Comparison of ENCODE assay signal across 1 cellular context in the genomic region with DNA sequence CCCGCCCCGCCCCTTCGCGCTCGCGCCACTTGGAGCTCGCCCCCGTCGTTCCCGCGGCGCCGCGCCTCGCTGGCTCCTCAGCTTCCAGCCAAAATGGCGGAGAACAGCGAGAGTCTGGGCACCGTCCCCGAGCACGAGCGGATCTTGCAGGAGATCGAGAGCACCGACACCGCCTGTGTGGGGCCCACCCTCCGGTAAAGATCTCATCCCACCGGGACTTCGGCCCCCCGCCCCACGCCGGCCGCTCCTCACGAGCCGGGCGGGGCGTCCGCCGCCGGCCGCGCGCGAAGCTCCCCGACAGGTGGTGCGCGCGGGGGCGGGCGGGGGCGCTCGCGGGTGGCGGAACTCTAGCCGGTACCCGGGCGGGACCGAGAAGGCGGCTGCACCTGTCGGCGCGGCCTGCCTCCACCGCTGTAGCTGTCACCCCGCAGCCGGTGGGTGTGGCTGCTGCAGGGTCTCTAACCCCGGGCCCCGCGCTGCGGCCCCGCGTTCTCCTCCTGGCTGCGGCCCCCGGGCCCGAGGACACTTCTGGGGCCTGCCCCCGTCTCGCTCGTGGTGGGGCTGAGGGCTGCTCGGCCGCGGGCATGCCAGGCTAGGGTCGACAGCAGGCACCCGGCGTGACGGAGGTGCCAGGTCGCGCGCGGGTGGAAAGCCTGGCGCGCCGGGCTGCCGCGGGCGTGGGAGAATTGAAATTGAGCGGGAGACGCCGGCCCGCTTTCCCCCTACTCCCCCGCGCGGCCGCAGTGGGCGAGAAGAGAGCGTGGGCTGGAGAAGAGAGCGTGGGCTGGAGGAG.
A peak's percentile ranks its signal among the peaks of the same experiment; 100 is the strongest.
TF ChIP-seq lines count a peak whose summit lies in the region.

A gene with protein sequence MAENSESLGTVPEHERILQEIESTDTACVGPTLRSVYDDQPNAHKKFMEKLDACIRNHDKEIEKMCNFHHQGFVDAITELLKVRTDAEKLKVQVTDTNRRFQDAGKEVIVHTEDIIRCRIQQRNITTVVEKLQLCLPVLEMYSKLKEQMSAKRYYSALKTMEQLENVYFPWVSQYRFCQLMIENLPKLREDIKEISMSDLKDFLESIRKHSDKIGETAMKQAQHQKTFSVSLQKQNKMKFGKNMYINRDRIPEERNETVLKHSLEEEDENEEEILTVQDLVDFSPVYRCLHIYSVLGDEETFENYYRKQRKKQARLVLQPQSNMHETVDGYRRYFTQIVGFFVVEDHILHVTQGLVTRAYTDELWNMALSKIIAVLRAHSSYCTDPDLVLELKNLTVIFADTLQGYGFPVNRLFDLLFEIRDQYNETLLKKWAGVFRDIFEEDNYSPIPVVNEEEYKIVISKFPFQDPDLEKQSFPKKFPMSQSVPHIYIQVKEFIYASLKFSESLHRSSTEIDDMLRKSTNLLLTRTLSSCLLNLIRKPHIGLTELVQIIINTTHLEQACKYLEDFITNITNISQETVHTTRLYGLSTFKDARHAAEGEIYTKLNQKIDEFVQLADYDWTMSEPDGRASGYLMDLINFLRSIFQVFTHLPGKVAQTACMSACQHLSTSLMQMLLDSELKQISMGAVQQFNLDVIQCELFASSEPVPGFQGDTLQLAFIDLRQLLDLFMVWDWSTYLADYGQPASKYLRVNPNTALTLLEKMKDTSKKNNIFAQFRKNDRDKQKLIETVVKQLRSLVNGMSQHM (plus strand): TSS at position 80 of the 793 bp plus-strand sequence. CDS start 14 bp downstream, at position 94.

TF ChIP-seq in HEK293, 187 proteins besides CTCF, POLR2A, EP300 and RAD21 (continued from another document):
- TF ChIP-seq, protein P1, sequence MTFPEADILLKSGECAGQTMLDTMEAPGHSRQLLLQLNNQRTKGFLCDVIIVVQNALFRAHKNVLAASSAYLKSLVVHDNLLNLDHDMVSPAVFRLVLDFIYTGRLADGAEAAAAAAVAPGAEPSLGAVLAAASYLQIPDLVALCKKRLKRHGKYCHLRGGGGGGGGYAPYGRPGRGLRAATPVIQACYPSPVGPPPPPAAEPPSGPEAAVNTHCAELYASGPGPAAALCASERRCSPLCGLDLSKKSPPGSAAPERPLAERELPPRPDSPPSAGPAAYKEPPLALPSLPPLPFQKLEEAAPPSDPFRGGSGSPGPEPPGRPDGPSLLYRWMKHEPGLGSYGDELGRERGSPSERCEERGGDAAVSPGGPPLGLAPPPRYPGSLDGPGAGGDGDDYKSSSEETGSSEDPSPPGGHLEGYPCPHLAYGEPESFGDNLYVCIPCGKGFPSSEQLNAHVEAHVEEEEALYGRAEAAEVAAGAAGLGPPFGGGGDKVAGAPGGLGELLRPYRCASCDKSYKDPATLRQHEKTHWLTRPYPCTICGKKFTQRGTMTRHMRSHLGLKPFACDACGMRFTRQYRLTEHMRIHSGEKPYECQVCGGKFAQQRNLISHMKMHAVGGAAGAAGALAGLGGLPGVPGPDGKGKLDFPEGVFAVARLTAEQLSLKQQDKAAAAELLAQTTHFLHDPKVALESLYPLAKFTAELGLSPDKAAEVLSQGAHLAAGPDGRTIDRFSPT (tag by site-specific recombination; IDR thresholded peaks at IDR 0.05): peak; percentile 48; the same call in 1 of the 2 replicates
- TF ChIP-seq ZNF169 (tag by site-specific recombination; IDR thresholded peaks at IDR 0.05): no peak
- TF ChIP-seq ZNF248 (tag by site-specific recombination; IDR thresholded peaks at IDR 0.05): no peak
- no peak for TF ChIP-seq MYNN (tag by site-specific recombination; IDR thresholded peaks at IDR 0.05; ENCODE audit: borderline replicate concordance)
- TF ChIP-seq ZNF274 (IDR thresholded peaks at IDR 0.05; ENCODE audit: low read length): no peak
- TF ChIP-seq ZNF274 (tag by site-specific recombination; IDR thresholded peaks at IDR 0.05; ENCODE audit: borderline replicate concordance): no peak
- no peak for TF ChIP-seq ZBTB1 (tag by site-specific recombination; IDR thresholded peaks at IDR 0.05)
- TF ChIP-seq, protein P2, sequence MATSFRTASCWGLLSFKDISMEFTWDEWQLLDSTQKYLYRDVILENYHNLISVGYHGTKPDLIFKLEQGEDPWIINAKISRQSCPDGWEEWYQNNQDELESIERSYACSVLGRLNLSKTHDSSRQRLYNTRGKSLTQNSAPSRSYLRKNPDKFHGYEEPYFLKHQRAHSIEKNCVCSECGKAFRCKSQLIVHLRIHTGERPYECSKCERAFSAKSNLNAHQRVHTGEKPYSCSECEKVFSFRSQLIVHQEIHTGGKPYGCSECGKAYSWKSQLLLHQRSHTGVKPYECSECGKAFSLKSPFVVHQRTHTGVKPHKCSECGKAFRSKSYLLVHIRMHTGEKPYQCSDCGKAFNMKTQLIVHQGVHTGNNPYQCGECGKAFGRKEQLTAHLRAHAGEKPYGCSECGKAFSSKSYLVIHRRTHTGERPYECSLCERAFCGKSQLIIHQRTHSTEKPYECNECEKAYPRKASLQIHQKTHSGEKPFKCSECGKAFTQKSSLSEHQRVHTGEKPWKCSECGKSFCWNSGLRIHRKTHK (tag by site-specific recombination; IDR thresholded peaks at IDR 0.05): no peak
- peak; percentile 98 for TF ChIP-seq EGR2 (tag by site-specific recombination; IDR thresholded peaks at IDR 0.05; ENCODE audit: low read depth)
- no peak for TF ChIP-seq ZNF560 (tag by site-specific recombination; IDR thresholded peaks at IDR 0.05; ENCODE audit: borderline replicate concordance)
- TF ChIP-seq ZNF335 (tag by site-specific recombination; conservative IDR thresholded peaks at IDR 0.05): peak; percentile 42
- TF ChIP-seq, protein P3, sequence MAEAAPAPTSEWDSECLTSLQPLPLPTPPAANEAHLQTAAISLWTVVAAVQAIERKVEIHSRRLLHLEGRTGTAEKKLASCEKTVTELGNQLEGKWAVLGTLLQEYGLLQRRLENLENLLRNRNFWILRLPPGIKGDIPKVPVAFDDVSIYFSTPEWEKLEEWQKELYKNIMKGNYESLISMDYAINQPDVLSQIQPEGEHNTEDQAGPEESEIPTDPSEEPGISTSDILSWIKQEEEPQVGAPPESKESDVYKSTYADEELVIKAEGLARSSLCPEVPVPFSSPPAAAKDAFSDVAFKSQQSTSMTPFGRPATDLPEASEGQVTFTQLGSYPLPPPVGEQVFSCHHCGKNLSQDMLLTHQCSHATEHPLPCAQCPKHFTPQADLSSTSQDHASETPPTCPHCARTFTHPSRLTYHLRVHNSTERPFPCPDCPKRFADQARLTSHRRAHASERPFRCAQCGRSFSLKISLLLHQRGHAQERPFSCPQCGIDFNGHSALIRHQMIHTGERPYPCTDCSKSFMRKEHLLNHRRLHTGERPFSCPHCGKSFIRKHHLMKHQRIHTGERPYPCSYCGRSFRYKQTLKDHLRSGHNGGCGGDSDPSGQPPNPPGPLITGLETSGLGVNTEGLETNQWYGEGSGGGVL (tag by site-specific recombination; IDR thresholded peaks at IDR 0.05): peak; percentile 22; the same call in 1 of the 2 replicates
- TF ChIP-seq, protein P4, sequence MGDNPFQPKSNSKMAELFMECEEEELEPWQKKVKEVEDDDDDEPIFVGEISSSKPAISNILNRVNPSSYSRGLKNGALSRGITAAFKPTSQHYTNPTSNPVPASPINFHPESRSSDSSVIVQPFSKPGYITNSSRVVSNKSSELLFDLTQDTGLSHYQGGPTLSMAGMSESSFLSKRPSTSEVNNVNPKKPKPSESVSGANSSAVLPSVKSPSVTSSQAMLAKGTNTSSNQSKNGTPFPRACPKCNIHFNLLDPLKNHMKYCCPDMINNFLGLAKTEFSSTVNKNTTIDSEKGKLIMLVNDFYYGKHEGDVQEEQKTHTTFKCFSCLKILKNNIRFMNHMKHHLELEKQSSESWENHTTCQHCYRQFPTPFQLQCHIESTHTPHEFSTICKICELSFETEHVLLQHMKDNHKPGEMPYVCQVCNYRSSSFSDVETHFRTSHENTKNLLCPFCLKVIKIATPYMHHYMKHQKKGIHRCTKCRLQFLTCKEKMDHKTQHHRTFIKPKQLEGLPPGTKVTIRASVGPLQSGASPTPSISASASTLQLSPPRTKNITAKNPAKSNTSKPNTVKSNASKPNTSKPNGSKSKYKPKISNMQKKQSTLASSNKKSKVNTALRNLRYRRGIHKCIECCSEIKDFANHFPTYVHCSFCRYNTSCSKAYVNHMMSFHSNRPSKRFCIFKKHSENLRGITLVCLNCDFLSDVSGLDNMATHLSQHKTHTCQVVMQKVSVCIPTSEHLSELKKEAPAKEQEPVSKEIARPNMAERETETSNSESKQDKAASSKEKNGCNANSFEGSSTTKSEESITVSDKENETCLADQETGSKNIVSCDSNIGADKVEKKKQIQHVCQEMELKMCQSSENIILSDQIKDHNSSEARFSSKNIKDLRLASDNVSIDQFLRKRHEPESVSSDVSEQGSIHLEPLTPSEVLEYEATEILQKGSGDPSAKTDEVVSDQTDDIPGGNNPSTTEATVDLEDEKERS (tag by site-specific recombination; IDR thresholded peaks at IDR 0.05): no peak
- TF ChIP-seq ZNF132 (tag by site-specific recombination; IDR thresholded peaks at IDR 0.05; ENCODE audit: borderline replicate concordance): no peak
- no peak for TF ChIP-seq ZBTB17 (tag by site-specific recombination; IDR thresholded peaks at IDR 0.05)
- TF ChIP-seq, protein P5, sequence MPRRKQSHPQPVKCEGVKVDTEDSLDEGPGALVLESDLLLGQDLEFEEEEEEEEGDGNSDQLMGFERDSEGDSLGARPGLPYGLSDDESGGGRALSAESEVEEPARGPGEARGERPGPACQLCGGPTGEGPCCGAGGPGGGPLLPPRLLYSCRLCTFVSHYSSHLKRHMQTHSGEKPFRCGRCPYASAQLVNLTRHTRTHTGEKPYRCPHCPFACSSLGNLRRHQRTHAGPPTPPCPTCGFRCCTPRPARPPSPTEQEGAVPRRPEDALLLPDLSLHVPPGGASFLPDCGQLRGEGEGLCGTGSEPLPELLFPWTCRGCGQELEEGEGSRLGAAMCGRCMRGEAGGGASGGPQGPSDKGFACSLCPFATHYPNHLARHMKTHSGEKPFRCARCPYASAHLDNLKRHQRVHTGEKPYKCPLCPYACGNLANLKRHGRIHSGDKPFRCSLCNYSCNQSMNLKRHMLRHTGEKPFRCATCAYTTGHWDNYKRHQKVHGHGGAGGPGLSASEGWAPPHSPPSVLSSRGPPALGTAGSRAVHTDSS (tag by site-specific recombination; IDR thresholded peaks at IDR 0.05): no peak
- TF ChIP-seq, protein P6, sequence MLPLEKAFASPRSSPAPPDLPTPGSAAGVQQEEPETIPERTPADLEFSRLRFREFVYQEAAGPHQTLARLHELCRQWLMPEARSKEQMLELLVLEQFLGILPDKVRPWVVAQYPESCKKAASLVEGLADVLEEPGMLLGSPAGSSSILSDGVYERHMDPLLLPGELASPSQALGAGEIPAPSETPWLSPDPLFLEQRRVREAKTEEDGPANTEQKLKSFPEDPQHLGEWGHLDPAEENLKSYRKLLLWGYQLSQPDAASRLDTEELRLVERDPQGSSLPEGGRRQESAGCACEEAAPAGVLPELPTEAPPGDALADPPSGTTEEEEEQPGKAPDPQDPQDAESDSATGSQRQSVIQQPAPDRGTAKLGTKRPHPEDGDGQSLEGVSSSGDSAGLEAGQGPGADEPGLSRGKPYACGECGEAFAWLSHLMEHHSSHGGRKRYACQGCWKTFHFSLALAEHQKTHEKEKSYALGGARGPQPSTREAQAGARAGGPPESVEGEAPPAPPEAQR (tag by site-specific recombination; IDR thresholded peaks at IDR 0.05): no peak
- no peak for TF ChIP-seq HOXC10 (CRISPR knock-in tag; IDR thresholded peaks at IDR 0.05)
- no peak for TF ChIP-seq GFI1B (tag by site-specific recombination; IDR thresholded peaks at IDR 0.05)
- TF ChIP-seq ZNF660 (tag by site-specific recombination; IDR thresholded peaks at IDR 0.05): peak; percentile 20; the same call in 1 of the 2 replicates
- TF ChIP-seq ZNF530 (tag by site-specific recombination; IDR thresholded peaks at IDR 0.05; ENCODE audit: low read depth): no peak
- TF ChIP-seq BCL11A (tag by site-specific recombination; IDR thresholded peaks at IDR 0.05; ENCODE audit: low read depth): no peak
- TF ChIP-seq YY1 (tag by site-specific recombination; IDR thresholded peaks at IDR 0.05): peak; percentile 59
- TF ChIP-seq KLF8 (tag by site-specific recombination; IDR thresholded peaks at IDR 0.05): no peak
- TF ChIP-seq, protein P7, sequence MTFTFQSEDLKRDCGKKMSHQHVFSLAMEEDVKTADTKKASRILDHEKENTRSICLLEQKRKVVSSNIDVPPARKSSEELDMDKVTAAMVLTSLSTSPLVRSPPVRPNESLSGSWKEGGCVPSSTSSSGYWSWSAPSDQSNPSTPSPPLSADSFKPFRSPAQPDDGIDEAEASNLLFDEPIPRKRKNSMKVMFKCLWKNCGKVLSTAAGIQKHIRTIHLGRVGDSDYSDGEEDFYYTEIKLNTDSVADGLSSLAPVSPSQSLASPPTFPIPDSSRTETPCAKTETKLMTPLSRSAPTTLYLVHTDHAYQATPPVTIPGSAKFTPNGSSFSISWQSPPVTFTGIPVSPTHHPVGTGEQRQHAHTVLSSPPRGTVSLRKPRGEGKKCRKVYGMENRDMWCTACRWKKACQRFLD (tag by site-specific recombination; IDR thresholded peaks at IDR 0.05): no peak
- no peak; the same call in 1 of the 2 replicates for TF ChIP-seq ZNF561 (tag by site-specific recombination; IDR thresholded peaks at IDR 0.05; ENCODE audit: borderline replicate concordance)
- no peak for TF ChIP-seq ZNF558 (tag by site-specific recombination; IDR thresholded peaks at IDR 0.05)
- no peak for TF ChIP-seq ZNF266 (tag by site-specific recombination; IDR thresholded peaks at IDR 0.05; ENCODE audit: low read depth)
- no peak for TF ChIP-seq ZNF521 (tag by site-specific recombination; IDR thresholded peaks at IDR 0.05)
